In the genomic region with DNA sequence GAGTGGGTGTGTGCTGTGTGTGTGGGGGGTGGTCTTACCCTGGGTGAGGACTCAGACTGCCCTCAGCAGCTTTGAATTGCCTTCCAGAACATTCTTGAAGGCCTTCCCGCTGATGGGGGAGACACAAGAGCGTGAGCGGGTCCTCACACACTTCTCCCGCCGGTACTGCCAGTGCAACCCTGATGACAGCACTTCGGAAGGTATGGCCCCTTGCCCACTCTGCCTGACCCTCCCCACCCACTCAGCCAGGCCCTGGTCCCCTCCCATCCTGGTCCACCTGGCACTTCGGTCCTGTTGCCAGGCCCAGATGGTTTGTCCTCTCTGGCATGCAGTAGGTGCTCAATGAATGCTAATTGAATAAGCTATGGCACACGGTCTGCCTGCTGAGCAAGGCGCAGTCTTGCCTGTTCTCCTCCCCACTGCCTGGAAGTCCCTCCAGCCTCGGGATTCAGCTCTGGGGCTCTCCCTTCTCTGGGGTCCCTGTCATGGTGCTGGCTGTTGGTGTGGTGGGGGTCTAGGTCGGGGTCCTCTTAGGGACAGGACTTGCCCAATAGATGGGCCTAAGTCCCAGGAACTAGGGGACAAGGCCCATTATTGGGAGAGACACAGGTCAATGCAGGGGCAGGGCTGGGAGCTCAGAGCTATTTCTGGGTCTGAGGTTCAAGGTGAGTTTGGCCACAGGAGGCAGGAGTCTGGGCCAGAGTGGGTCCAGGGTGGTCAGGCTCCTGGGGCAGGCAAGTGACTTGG, we compare ENCODE assay signal across 11 cellular contexts. TPM values are rescaled to one million over a fixed set of nuclear protein-coding genes. Genes with fewer than 3 reads are reported as not detected.
A peak's percentile ranks its signal among the peaks of the same experiment; 100 is the strongest.
DNase-seq lines count a peak whose midpoint lies in the region; ATAC-seq and TF ChIP-seq lines count a peak whose summit lies in the region.
"Had no signal": no experiment of that assay in that cellular context is flagged by ENCODE, and none has a peak within 500 bp of the region (broad histone marks: within the 10 kb centered on the region; RNA-seq: fewer than 3 reads in every experiment).

No MANE protein-coding gene starts in this region.

- H3K4me3 ChIP-seq in osteoblast (ENCODE audit: insufficient read depth, low read length), result no peak overlapping the region

- H3K27ac ChIP-seq in osteoblast (ENCODE audit: low read depth, low read length), result no peak overlapping the region
- H3K27ac ChIP-seq: 22Rv1 had no signal

- no peak overlapping the region for H2AFZ ChIP-seq in osteoblast (ENCODE audit: low read length)

- CTCF ChIA-PET in activated CD8-positive, alpha-beta memory T cell treated with anti-CD3 and anti-CD28 coated beads, Interleukin-2, amount 10 ng/mL, durations not matched to agents 7 days and 5 days (lab: Charles Lee), result no interaction called here

- intact Hi-C loops in natural killer cell (cut with micrococcal nuclease), result no loop called here

- no peak overlapping the region for H3K4me3 Mint-ChIP-seq in activated CD8-positive, alpha-beta memory T cell treated with anti-CD3 and anti-CD28 coated beads, Interleukin-2, amount 10 ng/mL, durations not matched to agents 7 days and 5 days
- no peak overlapping the region for H3K4me3 Mint-ChIP-seq in natural killer cell treated with Interleukin-12 subunit alpha and Interleukin-12 subunit beta and Interleukin-15 and Interleukin-18, amount 100 ng/mL, for 72 hours
- no peak overlapping the region for H3K4me3 Mint-ChIP-seq in natural killer cell
- H3K4me3 Mint-ChIP-seq: CD4-positive, CD25-positive, alpha-beta regulatory T cell had no signal

- H3K4me2 ChIP-seq in osteoblast (ENCODE audit: insufficient read depth, low read length), result no peak overlapping the region

- no peak overlapping the region for H3K27ac Mint-ChIP-seq in activated CD8-positive, alpha-beta memory T cell treated with anti-CD3 and anti-CD28 coated beads, Interleukin-2, amount 10 ng/mL, durations not matched to agents 7 days and 5 days
- H3K27ac Mint-ChIP-seq in natural killer cell treated with Interleukin-12 subunit alpha and Interleukin-12 subunit beta and Interleukin-15 and Interleukin-18, amount 100 ng/mL, for 72 hours, result no peak overlapping the region
- no peak overlapping the region for H3K27ac Mint-ChIP-seq in natural killer cell
- H3K27ac Mint-ChIP-seq: CD4-positive, CD25-positive, alpha-beta regulatory T cell had no signal

- H3K4me1 ChIP-seq in osteoblast (ENCODE audit: insufficient read depth, low read length), result no peaks in the 10 kb centered on the region

- peaks cover 5% of the 10 kb centered on the region for H3K9me3 Mint-ChIP-seq in activated CD8-positive, alpha-beta memory T cell treated with anti-CD3 and anti-CD28 coated beads, Interleukin-2, amount 10 ng/mL, durations not matched to agents 7 days and 5 days (ENCODE audit: low read depth)
- H3K9me3 Mint-ChIP-seq in natural killer cell treated with Interleukin-12 subunit alpha and Interleukin-12 subunit beta and Interleukin-15 and Interleukin-18, amount 100 ng/mL, for 72 hours, result peaks cover 3% of the 10 kb centered on the region
- H3K9me3 Mint-ChIP-seq in natural killer cell, result peaks cover 2 to 3% of the 10 kb centered on the region in 2 donors

- H3K9me3 ChIP-seq in osteoblast (ENCODE audit: low read depth, low read length), result no peaks in the 10 kb centered on the region

- peaks cover 12% of the 10 kb centered on the region for H3K27me3 ChIP-seq in osteoblast (ENCODE audit: insufficient read depth, low read length)

- H3K36me3 ChIP-seq in osteoblast (ENCODE audit: insufficient read depth, low read length), result no peaks in the 10 kb centered on the region

- no peak for ATAC-seq in activated CD8-positive, alpha-beta memory T cell treated with anti-CD3 and anti-CD28 coated beads, Interleukin-2, amount 10 ng/mL, durations not matched to agents 7 days and 5 days
- no peak for ATAC-seq in natural killer cell treated with Interleukin-12 subunit alpha and Interleukin-12 subunit beta and Interleukin-15 and Interleukin-18, amount 100 ng/mL, for 72 hours
- no peak for ATAC-seq in natural killer cell
- ATAC-seq: HCT116 had no signal

- TF ChIP-seq CTCF in natural killer cell (IDR thresholded peaks at IDR 0.05), result no peak
- no peak for TF ChIP-seq CTCF in osteoblast (IDR thresholded peaks at IDR 0.05; ENCODE audit: extremely low read depth, low read depth, low read length)

- H3K36me3 Mint-ChIP-seq in activated CD8-positive, alpha-beta memory T cell treated with anti-CD3 and anti-CD28 coated beads, Interleukin-2, amount 10 ng/mL, durations not matched to agents 7 days and 5 days, result peaks cover 3% of the 10 kb centered on the region
- peaks cover 6% of the 10 kb centered on the region for H3K36me3 Mint-ChIP-seq in natural killer cell treated with Interleukin-12 subunit alpha and Interleukin-12 subunit beta and Interleukin-15 and Interleukin-18, amount 100 ng/mL, for 72 hours
- H3K36me3 Mint-ChIP-seq in natural killer cell, result no peaks in the 10 kb centered on the region
- H3K36me3 Mint-ChIP-seq: CD4-positive, CD25-positive, alpha-beta regulatory T cell had no signal

- no peaks in the 10 kb centered on the region for H3K4me1 Mint-ChIP-seq in activated CD8-positive, alpha-beta memory T cell treated with anti-CD3 and anti-CD28 coated beads, Interleukin-2, amount 10 ng/mL, durations not matched to agents 7 days and 5 days
- no peaks in the 10 kb centered on the region for H3K4me1 Mint-ChIP-seq in natural killer cell treated with Interleukin-12 subunit alpha and Interleukin-12 subunit beta and Interleukin-15 and Interleukin-18, amount 100 ng/mL, for 72 hours (ENCODE audit: low read depth in 2 of 2)
- H3K4me1 Mint-ChIP-seq in natural killer cell, result no peaks in the 10 kb centered on the region
- H3K4me1 Mint-ChIP-seq: CD4-positive, CD25-positive, alpha-beta regulatory T cell had no signal

- DNase-seq in activated CD8-positive, alpha-beta memory T cell treated with anti-CD3 and anti-CD28 coated beads, Interleukin-2, amount 50 U/mL, for 4 hours, result peak; percentile 10
- DNase-seq in activated CD8-positive, alpha-beta memory T cell treated with anti-CD3 and anti-CD28 coated beads, Interleukin-2, amount 10 ng/mL, durations not matched to agents 7 days and 5 days, result no peak
- peak; percentile 54 for DNase-seq in natural killer cell treated with Interleukin-12 subunit alpha and Interleukin-12 subunit beta and Interleukin-15 and Interleukin-18, amount 100 ng/mL, for 72 hours (ENCODE audit: low spot score)
- DNase-seq in natural killer cell (no peak), osteoblast (ENCODE audit: insufficient read length, low spot score, missing footprints) (peak; percentile 66), NCI-H510A treated with DMSO at 0.1 percent for 48 hours (lab: John Stamatoyannopoulos, UW) (no peak), DMS153 (lab: John Stamatoyannopoulos, UW) (no peak), C1 segment of cervical spinal cord (lab: John Stamatoyannopoulos, UW) (no peak)
- DNase-seq: CD4-positive, CD25-positive, alpha-beta regulatory T cell had no signal

- H3K27me3 Mint-ChIP-seq in activated CD8-positive, alpha-beta memory T cell treated with anti-CD3 and anti-CD28 coated beads, Interleukin-2, amount 10 ng/mL, durations not matched to agents 7 days and 5 days, result peaks cover 11% of the 10 kb centered on the region
- H3K27me3 Mint-ChIP-seq in natural killer cell treated with Interleukin-12 subunit alpha and Interleukin-12 subunit beta and Interleukin-15 and Interleukin-18, amount 100 ng/mL, for 72 hours, result peaks cover 7 to 10% of the 10 kb centered on the region in 2 donors
- peaks cover 8% of the 10 kb centered on the region in 2 donors for H3K27me3 Mint-ChIP-seq in natural killer cell (ENCODE audit: low read depth in 2 of 2)

- H3K79me2 ChIP-seq in osteoblast (ENCODE audit: insufficient read depth, low read length), result no peaks in the 10 kb centered on the region

- H4K20me1 ChIP-seq in osteoblast (ENCODE audit: insufficient read depth, low read length), result no peaks in the 10 kb centered on the region

RNA-seq across cellular contexts. Expression of a gene that starts 26.4 kb away (rescaled TPM):
- not detected for total RNA-seq in activated CD8-positive, alpha-beta memory T cell treated with anti-CD3 and anti-CD28 coated beads, Interleukin-2, amount 10 ng/mL, durations not matched to agents 7 days and 5 days
- total RNA-seq in natural killer cell treated with Interleukin-12 subunit alpha and Interleukin-12 subunit beta and Interleukin-15 and Interleukin-18, amount 100 ng/mL, for 72 hours, result not detected
- total RNA-seq in natural killer cell (1 to 10 TPM; 1.3 to 2.5 (median 1.3) TPM), osteoblast (0.29 and 0.36 TPM in 2 replicates)
- total RNA-seq: CD4-positive, CD25-positive, alpha-beta regulatory T cell had no signal

Comparison
In these comparisons a context has a peak if more than half of its experiments do, and no peak if none do; other contexts are left out.
1. DNase-seq: peak in activated CD8-positive, alpha-beta memory T cell treated with anti-CD3 and anti-CD28 coated beads, Interleukin-2, amount 50 U/mL, for 4 hours (single experiment), natural killer cell treated with Interleukin-12 subunit alpha and Interleukin-12 subunit beta and Interleukin-15 and Interleukin-18, amount 100 ng/mL, for 72 hours (single experiment) and osteoblast (single experiment); none in activated CD8-positive, alpha-beta memory T cell treated with anti-CD3 and anti-CD28 coated beads, Interleukin-2, amount 10 ng/mL, durations not matched to agents 7 days and 5 days (single experiment), natural killer cell (single experiment), NCI-H510A treated with DMSO at 0.1 percent for 48 hours (single experiment), DMS153 (single experiment) and C1 segment of cervical spinal cord (0 of 14).